In genomic region chr16:714079-714478, GRCh38 we compare ENCODE assay signal across 1 cellular context.
TF ChIP-seq lines count a peak whose summit lies in the region.

No MANE protein-coding gene starts in this region.

TF ChIP-seq in GM12891, 5 proteins besides CTCF, POLR2A, EP300 and RAD21:
- TF ChIP-seq POU2F2 (IDR thresholded peaks at IDR 0.05; ENCODE audit: low read depth, low read length) (no peak), SPI1 (IDR thresholded peaks at IDR 0.05; ENCODE audit: low read depth, low read length) (no peak), TAF1 (IDR thresholded peaks at IDR 0.05; ENCODE audit: low read depth, low read length) (no peak), PAX5 (IDR thresholded peaks at IDR 0.05; ENCODE audit: insufficient read depth, low read length, severe bottlenecking) (no peak), POLR2AphosphoS5 (IDR thresholded peaks at IDR 0.05; ENCODE audit: low read depth, low read length) (no peak)
